ENCODE assay signal across 17 cellular contexts in genomic region chr15:71677352-71677751, GRCh38.
DNase-seq lines count a peak whose midpoint lies in the region; ATAC-seq, FAIRE-seq and TF ChIP-seq lines count a peak whose summit lies in the region.
"Had no signal": no experiment of that assay in that cellular context is flagged by ENCODE, and none has a peak within 500 bp of the region (broad histone marks: within the 10 kb centered on the region; RNA-seq: fewer than 3 reads in every experiment).

No MANE protein-coding gene starts in this region.

- no peak overlapping the region for H2BK20ac ChIP-seq in IMR-90 (ENCODE audit: low read depth, low read length)

- H3K9me1 ChIP-seq in IMR-90 (ENCODE audit: insufficient read depth, low read length): peaks cover 5% of the 10 kb centered on the region

- no peak overlapping the region for H4K91ac ChIP-seq in IMR-90 (ENCODE audit: insufficient read depth, low read depth, low read length)

- TF ChIP-seq POLR2A in A549 (IDR thresholded peaks at IDR 0.05; ENCODE audit: low read length): no peak
- TF ChIP-seq POLR2A in IMR-90 (IDR thresholded peaks at IDR 0.05; ENCODE audit: low read depth, low read length): no peak
- TF ChIP-seq POLR2A in ovary (IDR thresholded peaks at IDR 0.05): no peak

- intact Hi-C loops in IMR-90 (cut with micrococcal nuclease): no loop called here
- intact Hi-C loops in dorsolateral prefrontal cortex (cut with DNase I): no loop called here
- intact Hi-C loops in CD8-positive, alpha-beta T cell (cut with DNase I, micrococcal nuclease): no loop called here
- intact Hi-C loops in ovary (cut with DNase I): no loop called here

- no peak overlapping the region for H3K56ac ChIP-seq in IMR-90 (ENCODE audit: extremely low read depth, insufficient read depth, low read length)

- no peaks in the 10 kb centered on the region for H3K79me2 ChIP-seq in parathyroid adenoma

- no peak overlapping the region for H2AK5ac ChIP-seq in IMR-90 (ENCODE audit: low read depth, low read length)

- H3K36me3 ChIP-seq in IMR-90 (ENCODE audit: control insufficient read depth, insufficient read depth, low read length): no peaks in the 10 kb centered on the region
- no peaks in the 10 kb centered on the region for H3K36me3 ChIP-seq in parathyroid adenoma (ENCODE audit: control insufficient read depth, insufficient read depth, low read length)
- no peaks in the 10 kb centered on the region for H3K36me3 ChIP-seq in CD8-positive, alpha-beta T cell (ENCODE audit: insufficient read depth, low read length)
- no peaks in the 10 kb centered on the region for H3K36me3 ChIP-seq in ovary

- H4K8ac ChIP-seq in IMR-90 (ENCODE audit: low read depth in 2 of 2, low read length in 2 of 2): no peak overlapping the region

- H3K9ac ChIP-seq in IMR-90 (ENCODE audit: low read depth, low read length): no peak overlapping the region
- H3K9ac ChIP-seq in parathyroid adenoma: no peak overlapping the region

- no peaks in the 10 kb centered on the region for H3K36me3 Mint-ChIP-seq in CD8-positive, alpha-beta T cell
- H3K36me3 Mint-ChIP-seq: WTC11 had no signal

- H3K4ac ChIP-seq in IMR-90 (ENCODE audit: low read depth, low read length): no peak overlapping the region

- H3K4me3 Mint-ChIP-seq in CD8-positive, alpha-beta T cell: no peak overlapping the region
- H3K4me3 Mint-ChIP-seq: WTC11 had no signal

- in situ Hi-C loops in IMR-90 (cut with MboI; ENCODE audit: low sequenced_read_pairs): no loop called here

- no peak overlapping the region for H3K4me3 ChIP-seq in A549
- H3K4me3 ChIP-seq in IMR-90 (ENCODE audit: insufficient read depth, low read depth, low read length): no peak overlapping the region
- no peak overlapping the region for H3K4me3 ChIP-seq in dorsolateral prefrontal cortex
- H3K4me3 ChIP-seq in parathyroid adenoma (ENCODE audit: low read depth, low read length): no peak overlapping the region
- no peak overlapping the region for H3K4me3 ChIP-seq in CD8-positive, alpha-beta T cell (ENCODE audit: low read depth, low read length)
- no peak overlapping the region for H3K4me3 ChIP-seq in ovary

- DNase-seq in A549 (ENCODE audit: low read depth in 1 of 2, low spot score in 1 of 2) (no peak), IMR-90 (no peak), dorsolateral prefrontal cortex (no peak), DMS 273 (lab: John Stamatoyannopoulos, UW; ENCODE audit: unreplicated experiment) (no peak), cerebellar cortex (ENCODE audit: low spot score) (no peak), ovary (no peak)
- DNase-seq in CD8-positive, alpha-beta T cell: no peak
- DNase-seq: Calu3, head of caudate nucleus, kidney, NCI-H1930, NCI-H524, posterior cingulate gyrus, trophoblast cell had no signal

- dilution Hi-C loops in IMR-90 (cut with HindIII; ENCODE audit: low sequenced_read_pairs, unreplicated experiment): no loop called here

- no peak for ATAC-seq in A549
- ATAC-seq in IMR-90 (ENCODE audit: low read depth): no peak
- no peak for ATAC-seq in CD8-positive, alpha-beta T cell

- no peak overlapping the region for H2BK15ac ChIP-seq in IMR-90 (ENCODE audit: low read depth, low read length)

- no peak overlapping the region for H2BK5ac ChIP-seq in IMR-90 (ENCODE audit: low read depth, low read length, poor library complexity, severe bottlenecking)

- CTCF ChIA-PET in A549 (lab: Yijun Ruan, JAX): interaction anchor here (0.8 to 1.8 kb wide), 5 partner anchors 10 to 102 kb away, joined by 4 to 6 read pairs (median 5); no protein-coding TSS in a partner anchor
- CTCF ChIA-PET in IMR-90 (lab: Yijun Ruan, JAX): no interaction called here
- CTCF ChIA-PET in CD8-positive, alpha-beta T cell (lab: Charles Lee): interaction anchor here (0.9 kb wide), 1 partner anchor 15 kb away, joined by 3 read pairs; no protein-coding TSS in a partner anchor

- no peaks in the 10 kb centered on the region; the same call in 1 of the 2 replicates for H4K20me1 ChIP-seq in IMR-90 (ENCODE audit: insufficient read depth, low read length)

- H3K18ac ChIP-seq in IMR-90 (ENCODE audit: low read depth, low read length): no peak overlapping the region

- H2BK120ac ChIP-seq in IMR-90 (ENCODE audit: low read depth, low read length): 0 out of 2 replicates have a peak overlapping the region, but pooled peaks have one; percentile 8

- 0 out of 2 replicates have a peak overlapping the region, but pooled peaks have one; percentile 13 for H3K14ac ChIP-seq in IMR-90 (replicated peaks; ENCODE audit: low read depth, low read length)

- H2AK9ac ChIP-seq in IMR-90 (replicated peaks; ENCODE audit: low read depth, low read length, poor library complexity): no peak overlapping the region

- peaks cover 39% of the 10 kb centered on the region for H3K4me1 ChIP-seq in A549
- H3K4me1 ChIP-seq in IMR-90 (ENCODE audit: control insufficient read depth, insufficient read depth, low read length): peaks cover 11% of the 10 kb centered on the region
- H3K4me1 ChIP-seq in parathyroid adenoma: no peaks in the 10 kb centered on the region
- H3K4me1 ChIP-seq in CD8-positive, alpha-beta T cell (ENCODE audit: insufficient read depth, low read length): no peaks in the 10 kb centered on the region
- peaks cover 2% of the 10 kb centered on the region for H3K4me1 ChIP-seq in ovary (ENCODE audit: insufficient read depth)

- H3K27ac ChIP-seq in A549 (no peak overlapping the region), IMR-90 (ENCODE audit: insufficient read depth, low read length) (no peak overlapping the region), dorsolateral prefrontal cortex (peak overlapping the region in 44 of 59 donors; percentile 5 to 84 (median 46)), parathyroid adenoma (no peak overlapping the region), ovary (no peak overlapping the region)
- no peak overlapping the region for H3K27ac ChIP-seq in CD8-positive, alpha-beta T cell (ENCODE audit: low read depth, low read length)

- TF ChIP-seq CTCF in A549 (IDR thresholded peaks at IDR 0.05) (no peak), IMR-90 (conservative IDR thresholded peaks at IDR 0.05; ENCODE audit: low read depth, low read length) (no peak), dorsolateral prefrontal cortex (IDR thresholded peaks at IDR 0.05 in 54 of 56, conservative IDR thresholded peaks at IDR 0.05 in 2 of 56; ENCODE audit: low read depth in 1 of 56, partially characterized antibody in 56 of 56) (no peak), parathyroid adenoma (IDR thresholded peaks at IDR 0.05) (no peak), ovary (IDR thresholded peaks at IDR 0.05) (no peak)
- TF ChIP-seq CTCF in CD8-positive, alpha-beta T cell (IDR thresholded peaks at IDR 0.05): no peak

- no peak overlapping the region for H3K27ac Mint-ChIP-seq in CD8-positive, alpha-beta T cell

- no peak overlapping the region for H4K5ac ChIP-seq in IMR-90 (ENCODE audit: low read depth, low read length)

- H2AFZ ChIP-seq in IMR-90 (replicated peaks; ENCODE audit: low read length, poor library complexity): no peak overlapping the region
- peak overlapping the region; percentile 50 for H2AFZ ChIP-seq in parathyroid adenoma

- H3K27me3 Mint-ChIP-seq in CD8-positive, alpha-beta T cell (ENCODE audit: low read depth): peaks cover 22% of the 10 kb centered on the region

- WGBS in A549 (ENCODE audit: missing lambda C conversion rate): 90% methylated on average over 2 of the region's 2 CpGs
- no CpG with 5 or more reads among the region's 2 CpGs for WGBS in IMR-90 (ENCODE audit: extremely low coverage in 2 of 2, insufficient read length in 1 of 2), 2 experiments
- WGBS in ovary, 3 donors: 15 to 32% (median 30%) methylated on average over 2 of the region's 2 CpGs

- H3K9me3 ChIP-seq in A549: no peaks in the 10 kb centered on the region
- no peaks in the 10 kb centered on the region for H3K9me3 ChIP-seq in IMR-90 (ENCODE audit: control insufficient read depth, insufficient read depth, low read length)
- no peaks in the 10 kb centered on the region for H3K9me3 ChIP-seq in parathyroid adenoma (ENCODE audit: control insufficient read depth, low read length)
- H3K9me3 ChIP-seq in CD8-positive, alpha-beta T cell (ENCODE audit: low read length): no peaks in the 10 kb centered on the region
- no peaks in the 10 kb centered on the region for H3K9me3 ChIP-seq in ovary

- 0 out of 2 replicates have a peak overlapping the region, but pooled peaks have one; percentile 54 for H3K23ac ChIP-seq in IMR-90 (ENCODE audit: low read depth, low read length)

- H3K27me3 ChIP-seq in IMR-90 (ENCODE audit: control insufficient read depth, insufficient read depth, low read length): no peaks in the 10 kb centered on the region
- no peaks in the 10 kb centered on the region for H3K27me3 ChIP-seq in dorsolateral prefrontal cortex
- no peaks in the 10 kb centered on the region for H3K27me3 ChIP-seq in parathyroid adenoma (ENCODE audit: control insufficient read depth, insufficient read depth, low read length)
- no peaks in the 10 kb centered on the region for H3K27me3 ChIP-seq in CD8-positive, alpha-beta T cell (ENCODE audit: insufficient read depth, low read length)
- H3K27me3 ChIP-seq in ovary: no peaks in the 10 kb centered on the region

- BruUV-seq in IMR-90 (replicated peaks; lab: Mats Ljungman, UMichigan): no TSS peak

- TF ChIP-seq RAD21 in A549 (conservative IDR thresholded peaks at IDR 0.05 in 1 of 2, IDR thresholded peaks at IDR 0.05 in 1 of 2) (no peak), IMR-90 (IDR thresholded peaks at IDR 0.05; ENCODE audit: low read length) (no peak)

- POLR2A ChIA-PET in A549 (lab: Yijun Ruan, JAX) (no interaction called here), IMR-90 (lab: Charles Lee; ENCODE audit: unreplicated experiment) (no interaction called here)
- POLR2A ChIA-PET in CD8-positive, alpha-beta T cell (lab: Charles Lee): no interaction called here

- H3K79me1 ChIP-seq in IMR-90 (ENCODE audit: low read depth in 1 of 2, low read length in 2 of 2): peaks cover 3 to 14% of the 10 kb centered on the region in 2 experiments; a peak in 1 of 4 replicates

- no peak for FAIRE-seq in A549 (lab: Jason Lieb, UNC)
- FAIRE-seq: GM18507, kidney had no signal

- H3K4me1 Mint-ChIP-seq in CD8-positive, alpha-beta T cell (ENCODE audit: low read depth): no peaks in the 10 kb centered on the region

- no peaks in the 10 kb centered on the region for H3K9me3 Mint-ChIP-seq in CD8-positive, alpha-beta T cell
- H3K9me3 Mint-ChIP-seq: WTC11 had no signal

- TF ChIP-seq EP300 in A549 (IDR thresholded peaks at IDR 0.05) (no peak), ovary (IDR thresholded peaks at IDR 0.05) (no peak)

- H3K4me2 ChIP-seq in A549 (peak overlapping the region; percentile 4), IMR-90 (ENCODE audit: low read depth, low read length) (no peak overlapping the region), parathyroid adenoma (ENCODE audit: low read length) (no peak overlapping the region)

TF ChIP-seq in A549, 52 proteins besides CTCF, POLR2A, EP300 and RAD21 (continues in another document):
- TF ChIP-seq MAFK (IDR thresholded peaks at IDR 0.05; ENCODE audit: partially characterized antibody) (no peak), CHD2 (IDR thresholded peaks at IDR 0.05; ENCODE audit: low read length, partially characterized antibody) (no peak), NFE2L2 (conservative IDR thresholded peaks at IDR 0.05; ENCODE audit: low read length) (no peak), NR3C1 (IDR thresholded peaks at IDR 0.05) (no peak)

TF ChIP-seq in IMR-90, 13 proteins besides CTCF, POLR2A, EP300 and RAD21 (continues in another document):
- TF ChIP-seq CHD1 (IDR thresholded peaks at IDR 0.05; ENCODE audit: low read depth, low read length) (no peak), MAFK (IDR thresholded peaks at IDR 0.05; ENCODE audit: low read depth, low read length) (no peak), SMC3 (IDR thresholded peaks at IDR 0.05; ENCODE audit: low read depth, low read length) (no peak)

Comparison
In these comparisons a context has a peak if more than half of its experiments do, and no peak if none do; other contexts are left out.
1. H3K27ac ChIP-seq: peak in dorsolateral prefrontal cortex (44 of 59); none in A549 (0 of 2), IMR-90 (single experiment), parathyroid adenoma (single experiment), CD8-positive, alpha-beta T cell (single experiment) and ovary (0 of 2).